23 cellular contexts compared by ENCODE assay signal in the genomic region with DNA sequence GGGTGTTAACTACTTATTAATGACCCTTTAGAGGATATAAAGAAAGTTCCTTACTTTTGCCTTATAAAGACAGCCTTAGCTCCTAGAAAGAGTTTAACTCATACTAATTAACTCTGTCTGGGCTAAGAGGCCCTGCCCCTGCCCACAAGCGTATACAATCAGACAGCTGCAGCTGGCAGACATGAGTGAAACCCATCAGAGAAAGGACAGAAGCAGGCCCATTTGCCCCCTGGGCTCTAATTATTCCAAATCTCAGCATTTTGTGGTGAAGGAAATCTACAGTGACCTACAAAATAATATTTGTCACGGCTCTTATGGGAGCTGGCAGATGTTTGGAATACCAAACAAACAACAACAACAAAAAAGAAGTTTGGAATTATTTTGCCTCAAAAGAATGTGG.
"Had no signal": no experiment of that assay in that cellular context is flagged by ENCODE, and none has a peak within 500 bp of the region (broad histone marks: within the 10 kb centered on the region; RNA-seq: fewer than 3 reads in every experiment).

No MANE protein-coding gene starts in this region.

- H3K9me3 ChIP-seq: heart right ventricle, left lung, lower lobe of right lung, neutrophil, ovary, right atrium auricular region, right lobe of liver, tibial nerve, upper lobe of right lung had no signal

- ATAC-seq: heart right ventricle; left colon; left lung; lower lobe of right lung; naive thymus-derived CD8-positive, alpha-beta T cell; right lobe of liver; stimulated activated effector memory CD8-positive, alpha-beta T cell treated with anti-CD3 and anti-CD28 coated beads, Interleukin-12 subunit alpha, Interleukin-12 subunit beta, amount 100 ng/mL, for 72 hours; upper lobe of right lung had no signal

- H3K36me3 ChIP-seq: heart right ventricle, left lung, lower lobe of right lung, neutrophil, ovary, right atrium auricular region, right lobe of liver, tibial nerve, upper lobe of right lung had no signal

- H3K4me1 ChIP-seq: heart right ventricle, left lung, lower lobe of right lung, right atrium auricular region, right lobe of liver, tibial nerve, upper lobe of right lung had no signal

- H3K27ac ChIP-seq: heart right ventricle, left lung, lower lobe of right lung, neutrophil, ovary, right atrium auricular region, right lobe of liver, skin epidermis, upper lobe of right lung had no signal

- H3K4me3 ChIP-seq: heart right ventricle, left lung, lower lobe of right lung, ovary, right atrium auricular region, right lobe of liver, skin epidermis, tibial nerve, upper lobe of right lung had no signal

- DNase-seq: heart right ventricle; hippocampal formation; kidney; left colon; left lung; lower lobe of right lung; mammary epithelial cell; mesenchymal stem cell; naive thymus-derived CD8-positive, alpha-beta T cell; occipital lobe; ovary; right lobe of liver; stimulated activated CD4-positive, alpha-beta T cell treated with anti-CD3 and anti-CD28 coated beads, Interleukin-12 subunit alpha, Interleukin-12 subunit beta, amount 100 ng/mL, for 4 hours; stimulated activated CD4-positive, alpha-beta T cell treated with anti-CD3 and anti-CD28 coated beads, Interleukin-15, amount 100 ng/mL, for 24 hours; stimulated activated CD4-positive, alpha-beta T cell treated with anti-CD3 and anti-CD28 coated beads, Interleukin-4, amount 100 ng/mL, for 24 hours; stimulated activated naive CD4-positive, alpha-beta T cell; substantia nigra; upper lobe of right lung had no signal

- H3K27me3 ChIP-seq: neutrophil, ovary, right lobe of liver, upper lobe of right lung had no signal
